ENCODE assay signal across 11 cellular contexts in genomic region chr20:24949756-24950127, GRCh38.
DNase-seq lines count a peak whose midpoint lies in the region; ATAC-seq and TF ChIP-seq lines count a peak whose summit lies in the region.
"Had no signal": no experiment of that assay in that cellular context is flagged by ENCODE, and none has a peak within 500 bp of the region (broad histone marks: within the 10 kb centered on the region; RNA-seq: fewer than 3 reads in every experiment).

No MANE protein-coding gene starts in this region.

- H3K36me3 ChIP-seq in HEK293 (ENCODE audit: control insufficient read depth in 2 of 2, insufficient read depth in 1 of 2, low read length in 2 of 2) = no peaks in the 10 kb centered on the region
- no peaks in the 10 kb centered on the region for H3K36me3 ChIP-seq in mucosa of stomach (ENCODE audit: control insufficient read depth, insufficient read depth, low read length)
- H3K36me3 ChIP-seq in HAP-1 (replicated peaks) = no peaks in the 10 kb centered on the region

- DNase-seq in AML-193 (lab: John Stamatoyannopoulos, UW) (peak; percentile 17 to 31), NCI-H510A treated with DMSO at 0.1 percent for 48 hours (lab: John Stamatoyannopoulos, UW) (no peak), HAP-1 (ENCODE audit: low spot score in 2 of 2) (no peak)
- DNase-seq in activated T-cell treated with anti-CD3 and anti-CD28 coated beads, Interleukin-2, amount 50 U/mL, for 48 hours = peak; percentile 47 to 55
- DNase-seq: DMS153, NCI-H1417 had no signal

- peak overlapping the region; percentile 22 for H3K9ac ChIP-seq in mucosa of stomach (ENCODE audit: low read length)

- H3K4me3 ChIP-seq in HEK293 (ENCODE audit: low read depth, low read length) = no peak overlapping the region
- no peak overlapping the region for H3K4me3 ChIP-seq in mucosa of stomach (ENCODE audit: low read length)
- no peak overlapping the region for H3K4me3 ChIP-seq in HAP-1
- H3K4me3 ChIP-seq: SK-N-MC had no signal

- H3K4me1 ChIP-seq in HEK293 (ENCODE audit: control insufficient read depth, insufficient read depth, low read length) (no peaks in the 10 kb centered on the region), mucosa of stomach (ENCODE audit: control insufficient read depth, insufficient read depth, low read length) (no peaks in the 10 kb centered on the region), HAP-1 (no peaks in the 10 kb centered on the region)

- CTCF ChIA-PET in HEK293 (lab: Yijun Ruan, JAX) = no interaction called here

- POLR2A ChIA-PET in HEK293 (lab: Yijun Ruan, JAX) = no interaction called here

- TF ChIP-seq CTCF in HEK293 (tag by site-specific recombination; IDR thresholded peaks at IDR 0.05) = no peak

- no peak overlapping the region for H3K27ac ChIP-seq in HEK293 (ENCODE audit: extremely low read depth, low read depth, low read length)
- H3K27ac ChIP-seq: SK-N-MC had no signal

- H3K27me3 ChIP-seq in mucosa of stomach (ENCODE audit: control insufficient read depth, insufficient read depth, low read length) (peaks cover 3% of the 10 kb centered on the region), HAP-1 (ENCODE audit: low read depth) (peaks cover 9% of the 10 kb centered on the region)

- in situ Hi-C loops in HAP-1 (cut with MboI; ENCODE audit: low sequenced_read_pairs) = no loop called here

- no peaks in the 10 kb centered on the region for H3K9me3 ChIP-seq in HEK293 (ENCODE audit: control insufficient read depth, insufficient read depth, low read depth, low read length)
- H3K9me3 ChIP-seq in mucosa of stomach (ENCODE audit: control insufficient read depth, low read length) = no peaks in the 10 kb centered on the region
- H3K9me3 ChIP-seq in HAP-1 = no peaks in the 10 kb centered on the region

- ATAC-seq in GM18861 (IDR thresholded peaks at IDR 0.05; ENCODE audit: unreplicated experiment) = no peak
- no peak for ATAC-seq in activated CD4-positive, CD25-positive, alpha-beta regulatory T cell treated with anti-CD3 and anti-CD28 coated beads, Interleukin-2, amount 50 U/mL, for 24 hours

TF ChIP-seq in HEK293, 187 proteins besides CTCF, POLR2A, EP300 and RAD21:
- no peak for TF ChIP-seq ZNF621 (tag by site-specific recombination; IDR thresholded peaks at IDR 0.05)
- TF ChIP-seq GLI2 (tag by site-specific recombination; IDR thresholded peaks at IDR 0.05; ENCODE audit: borderline replicate concordance, low read depth) = no peak
- no peak for TF ChIP-seq SCRT1 (tag by site-specific recombination; IDR thresholded peaks at IDR 0.05; ENCODE audit: borderline replicate concordance)
- TF ChIP-seq ZNF302 (tag by site-specific recombination; IDR thresholded peaks at IDR 0.05; ENCODE audit: low read depth) = no peak
- TF ChIP-seq ZNF792 (tag by site-specific recombination; IDR thresholded peaks at IDR 0.05) = no peak
- TF ChIP-seq ZIC2 (tag by site-specific recombination; IDR thresholded peaks at IDR 0.05) = peak; percentile 15; the same call in 1 of the 2 replicates
- no peak for TF ChIP-seq ZNF548 (tag by site-specific recombination; IDR thresholded peaks at IDR 0.05)

Comparison
In these comparisons a context has a peak if more than half of its experiments do, and no peak if none do; other contexts are left out.
1. DNase-seq: peak in AML-193 (2 of 2) and activated T-cell treated with anti-CD3 and anti-CD28 coated beads, Interleukin-2, amount 50 U/mL, for 48 hours (2 of 2); none in NCI-H510A treated with DMSO at 0.1 percent for 48 hours (single experiment) and HAP-1 (0 of 2).